Comparison of ENCODE assay signal across 9 cellular contexts in the genomic region with DNA sequence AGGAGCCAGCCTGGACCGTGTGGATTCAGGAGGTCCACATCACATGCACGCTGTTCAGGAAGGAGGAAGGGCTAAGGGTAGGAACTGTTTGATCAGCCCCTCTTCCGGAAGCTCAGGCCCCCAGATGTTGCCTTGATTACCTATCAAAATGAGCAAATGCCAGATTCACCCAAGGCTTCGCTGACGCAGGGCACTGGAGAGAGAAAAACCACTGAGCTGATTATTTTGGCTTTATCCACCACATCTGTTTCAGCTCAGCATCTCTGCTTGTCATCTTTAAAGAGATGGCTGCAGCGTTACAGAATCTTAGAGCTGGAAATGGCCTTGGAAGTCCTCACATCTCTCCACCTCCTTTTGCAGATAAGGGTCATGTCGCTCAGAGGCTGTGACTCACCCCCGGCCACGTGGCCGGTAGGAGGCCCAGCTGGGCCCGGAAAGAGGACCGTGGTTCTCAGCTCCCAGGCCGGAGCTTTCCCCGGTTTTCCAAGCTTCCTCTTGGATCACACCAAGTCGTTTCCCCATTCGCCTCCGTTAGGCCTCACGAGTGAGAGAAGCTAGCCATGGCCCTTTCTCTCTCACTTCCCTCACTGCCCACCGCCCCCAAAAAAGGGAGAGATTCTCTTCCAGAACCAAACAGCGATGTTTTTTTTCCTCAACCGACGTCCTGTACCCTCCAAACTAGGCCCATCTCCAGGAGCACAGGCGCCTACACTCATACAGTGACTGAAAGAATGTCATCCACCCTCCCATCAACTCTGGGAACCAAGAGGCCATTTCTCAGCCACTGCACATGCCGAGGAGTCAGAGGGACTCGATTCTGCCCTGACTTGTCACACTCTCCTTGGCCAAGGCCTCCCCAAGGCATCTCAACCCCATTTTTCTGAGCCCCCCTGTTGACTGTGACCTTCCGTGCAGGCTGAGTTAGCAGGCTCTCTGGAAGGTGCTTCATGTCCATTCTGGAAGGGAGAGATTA. TPM values are rescaled to one million over a fixed set of nuclear protein-coding genes. Genes with fewer than 3 reads are reported as not detected.
A peak's percentile ranks its signal among the peaks of the same experiment; 100 is the strongest.
DNase-seq lines count a peak whose midpoint lies in the region; ATAC-seq and TF ChIP-seq lines count a peak whose summit lies in the region.
"Had no signal": no experiment of that assay in that cellular context is flagged by ENCODE, and none has a peak within 500 bp of the region (broad histone marks: within the 10 kb centered on the region; RNA-seq: fewer than 3 reads in every experiment).

No MANE protein-coding gene starts in this region.

- 55% methylated on average over 23 of the region's 26 CpGs for WGBS in SK-N-SH (ENCODE audit: low lambda C conversion rate)
- 49 to 54% (median 51%) methylated on average over 26 of the region's 26 CpGs for WGBS in psoas muscle, 3 donors

- CTCF ChIA-PET in SK-N-SH (lab: Yijun Ruan, JAX) = interaction anchor here (0.7 to 1.3 kb wide), 3 partner anchors 10 to 79 kb away, joined by 3 to 5 read pairs (median 3); no protein-coding TSS in a partner anchor
- CTCF ChIA-PET in CD4-positive, alpha-beta T cell (lab: Charles Lee) = no interaction called here

- intact Hi-C loops in psoas muscle (cut with DNase I) = no loop called here
- intact Hi-C loops in CD4-positive, alpha-beta T cell (cut with DNase I, micrococcal nuclease) = no loop called here

- H3K4me3 Mint-ChIP-seq in CD4-positive, alpha-beta T cell = no peak overlapping the region
- H3K4me3 Mint-ChIP-seq: naive B cell had no signal

- no peak for TF ChIP-seq RAD21 in SK-N-SH (IDR thresholded peaks at IDR 0.05; ENCODE audit: low read length)

- H2AFZ ChIP-seq in SK-N-SH (ENCODE audit: low read depth) = peak overlapping the region; percentile 62

- no peak overlapping the region for H3K27ac Mint-ChIP-seq in CD4-positive, alpha-beta T cell

- peak in 1 of 4 donors; percentile 48 for ATAC-seq in psoas muscle
- no peak for ATAC-seq in CD4-positive, alpha-beta T cell (ENCODE audit: poor library complexity)

- peak overlapping the region; percentile 43; the same call in 1 of the 2 replicates for H3K4me2 ChIP-seq in SK-N-SH

- H3K27me3 ChIP-seq in SK-N-SH (ENCODE audit: insufficient read depth) (no peaks in the 10 kb centered on the region), psoas muscle (ENCODE audit: insufficient read depth in 3 of 3, low read length in 2 of 3) (peaks cover 0 to 92% (median 14%) of the 10 kb centered on the region in 3 donors)
- H3K27me3 ChIP-seq in CD4-positive, alpha-beta T cell (ENCODE audit: control insufficient read depth, insufficient read depth, low read length) = no peaks in the 10 kb centered on the region

- no peaks in the 10 kb centered on the region for H3K79me2 ChIP-seq in SK-N-SH (ENCODE audit: insufficient read depth)

- peak overlapping the region; percentile 75 to 94 for H3K27ac ChIP-seq in SK-N-SH (ENCODE audit: low read depth in 2 of 2, low read length in 1 of 2)
- H3K27ac ChIP-seq in psoas muscle = peak overlapping the region; percentile 60
- H3K27ac ChIP-seq in CD4-positive, alpha-beta T cell (ENCODE audit: low read depth, low read length) = no peak overlapping the region

- 0 out of 2 replicates have a peak overlapping the region, but pooled peaks have one; percentile 33 for H3K9ac ChIP-seq in SK-N-SH

- H3K4me1 Mint-ChIP-seq in CD4-positive, alpha-beta T cell (ENCODE audit: low read depth) = peaks cover 12% of the 10 kb centered on the region

- H3K4me3 ChIP-seq in SK-N-SH (ENCODE audit: low read depth in 2 of 2, low read length in 1 of 2) (no peak overlapping the region), fibroblast of villous mesenchyme (ENCODE audit: low read depth, low read length) (no peak overlapping the region), psoas muscle (no peak overlapping the region)

- TF ChIP-seq EP300 in SK-N-SH (IDR thresholded peaks at IDR 0.05; ENCODE audit: borderline replicate concordance in 1 of 2, low read depth in 1 of 2, low read length in 1 of 2) = peak in 1 of 2 experiments; percentile 63; a peak in 3 of 4 replicates

- H3K36me3 ChIP-seq in SK-N-SH (replicated peaks in 1 of 2; ENCODE audit: control insufficient read depth in 1 of 2, insufficient read depth in 2 of 2, low read length in 1 of 2) (no peaks in the 10 kb centered on the region), psoas muscle (ENCODE audit: insufficient read depth in 1 of 2, low read depth in 1 of 2) (no peaks in the 10 kb centered on the region)

- TF ChIP-seq CTCF in SK-N-SH (IDR thresholded peaks at IDR 0.05) (no peak), fibroblast of villous mesenchyme (IDR thresholded peaks at IDR 0.05; ENCODE audit: insufficient read depth, low read depth, low read length) (no peak), psoas muscle (IDR thresholded peaks at IDR 0.05) (no peak)
- TF ChIP-seq CTCF in CD4-positive, alpha-beta T cell (IDR thresholded peaks at IDR 0.05) = no peak

- H4K20me1 ChIP-seq in SK-N-SH (ENCODE audit: insufficient read depth) = no peaks in the 10 kb centered on the region

- no peaks in the 10 kb centered on the region for H3K9me2 ChIP-seq in SK-N-SH

- H3K36me3 Mint-ChIP-seq in CD4-positive, alpha-beta T cell (ENCODE audit: low read depth) = no peaks in the 10 kb centered on the region
- H3K36me3 Mint-ChIP-seq: naive B cell had no signal

- DNase-seq in Daoy (ENCODE audit: low read depth) (peak; percentile 94), SK-N-SH (peak; percentile 61), fibroblast of villous mesenchyme (ENCODE audit: low read depth) (peak; percentile 99), psoas muscle (peak; percentile 74), NCI-H2227 treated with DMSO at 0.1 percent for 48 hours (lab: John Stamatoyannopoulos, UW) (no peak), KG1 (lab: John Stamatoyannopoulos, UW) (no peak), NCI-H748 treated with DMSO at 0.1 percent for 48 hours (lab: John Stamatoyannopoulos, UW) (no peak)
- no peak for DNase-seq in CD4-positive, alpha-beta T cell
- DNase-seq: naive B cell had no signal

- no peaks in the 10 kb centered on the region for H3K27me3 Mint-ChIP-seq in CD4-positive, alpha-beta T cell

- H3K9me3 ChIP-seq in SK-N-SH (no peaks in the 10 kb centered on the region), psoas muscle (no peaks in the 10 kb centered on the region)
- H3K9me3 ChIP-seq in CD4-positive, alpha-beta T cell (ENCODE audit: control insufficient read depth, low read length) = no peaks in the 10 kb centered on the region

- H3K9me3 Mint-ChIP-seq in CD4-positive, alpha-beta T cell = no peaks in the 10 kb centered on the region

- H3F3A ChIP-seq in SK-N-SH (replicated peaks; ENCODE audit: insufficient read depth) = peaks cover 50% of the 10 kb centered on the region

- H3K4me1 ChIP-seq in SK-N-SH (ENCODE audit: control insufficient read depth in 1 of 2, insufficient read depth in 2 of 2, low read depth in 1 of 2, low read length in 1 of 2) (peaks cover 42 to 67% of the 10 kb centered on the region in 2 experiments), psoas muscle (no peaks in the 10 kb centered on the region)

- POLR2A ChIA-PET in SK-N-SH (lab: Yijun Ruan, JAX) = interaction anchor here (0.6 kb wide), 1 partner anchor 184 kb away, joined by 3 read pairs; no protein-coding TSS in a partner anchor
- POLR2A ChIA-PET in CD4-positive, alpha-beta T cell (lab: Charles Lee) = interaction anchor here (1.2 kb wide), 1 partner anchor 326 kb away, joined by 3 read pairs; a partner anchor contains a TSS

TF ChIP-seq in SK-N-SH, 30 proteins besides CTCF, POLR2A, EP300 and RAD21 (continues in another document):
- TF ChIP-seq, protein P1, sequence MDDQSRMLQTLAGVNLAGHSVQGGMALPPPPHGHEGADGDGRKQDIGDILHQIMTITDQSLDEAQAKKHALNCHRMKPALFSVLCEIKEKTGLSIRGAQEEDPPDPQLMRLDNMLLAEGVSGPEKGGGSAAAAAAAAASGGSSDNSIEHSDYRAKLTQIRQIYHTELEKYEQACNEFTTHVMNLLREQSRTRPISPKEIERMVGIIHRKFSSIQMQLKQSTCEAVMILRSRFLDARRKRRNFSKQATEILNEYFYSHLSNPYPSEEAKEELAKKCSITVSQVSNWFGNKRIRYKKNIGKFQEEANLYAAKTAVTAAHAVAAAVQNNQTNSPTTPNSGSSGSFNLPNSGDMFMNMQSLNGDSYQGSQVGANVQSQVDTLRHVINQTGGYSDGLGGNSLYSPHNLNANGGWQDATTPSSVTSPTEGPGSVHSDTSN (IDR thresholded peaks at IDR 0.05) = peak; percentile 78
- TF ChIP-seq POLR2AphosphoS5 (IDR thresholded peaks at IDR 0.05; ENCODE audit: low read depth, low read length) = peak; percentile 39; the same call in 1 of the 2 replicates
- TF ChIP-seq GABPA (IDR thresholded peaks at IDR 0.05; ENCODE audit: low read depth) = 0 out of 2 replicates have a peak, but pooled peaks have one; percentile 16
- TF ChIP-seq, protein P2, sequence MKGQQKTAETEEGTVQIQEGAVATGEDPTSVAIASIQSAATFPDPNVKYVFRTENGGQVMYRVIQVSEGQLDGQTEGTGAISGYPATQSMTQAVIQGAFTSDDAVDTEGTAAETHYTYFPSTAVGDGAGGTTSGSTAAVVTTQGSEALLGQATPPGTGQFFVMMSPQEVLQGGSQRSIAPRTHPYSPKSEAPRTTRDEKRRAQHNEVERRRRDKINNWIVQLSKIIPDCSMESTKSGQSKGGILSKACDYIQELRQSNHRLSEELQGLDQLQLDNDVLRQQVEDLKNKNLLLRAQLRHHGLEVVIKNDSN (IDR thresholded peaks at IDR 0.05; ENCODE audit: borderline replicate concordance, low read depth) = peak; percentile 86
- TF ChIP-seq RXRA (IDR thresholded peaks at IDR 0.05; ENCODE audit: borderline replicate concordance, low read depth) = peak; percentile 71; the same call in 1 of the 2 replicates
- peak; percentile 47; the same call in 1 of the 2 replicates for TF ChIP-seq RCOR1 (IDR thresholded peaks at IDR 0.05; ENCODE audit: low read length)
- TF ChIP-seq TEAD4 (IDR thresholded peaks at IDR 0.05; ENCODE audit: borderline replicate concordance, insufficient read depth) = peak; percentile 41; the same call in 1 of the 2 replicates

RNA-seq across cellular contexts. Expression of a gene that starts 37.6 kb away (rescaled TPM):
- 33.3 and 35.2 TPM in 2 replicates for total RNA-seq in Daoy (2014; rRNA removed; shearing (Covaris generic))
- polyA plus RNA-seq in SK-N-SH (2012; rRNA removed) (24.6 and 36.5 TPM in 2 replicates), psoas muscle (10 to 100 TPM in 1 of 3 donors, under 1 TPM in 2; 0.10 to 21.4 (median 0.14) TPM)
- polyA plus RNA-seq in SK-N-SH (2012; cell fraction: cytosol; rRNA removed) = 3.6 and 4.4 TPM in 2 replicates
- 95.4 and 196 TPM in 2 replicates for polyA plus RNA-seq in SK-N-SH (2012; cell fraction: nucleus; rRNA removed)
- total RNA-seq in fibroblast of villous mesenchyme (7.4 and 7.8 TPM in 2 replicates), psoas muscle (under 1 TPM in 3 of 4 donors, not detected in 1; 0.27 to 0.54 (median 0.38) TPM)
- total RNA-seq in CD4-positive, alpha-beta T cell = under 1 TPM; 0.17 to 0.30 TPM

RNA-seq across cellular contexts. Expression of a gene that starts 57.7 kb away (rescaled TPM):
- 0.06 TPM in 1 of 2 replicates, not detected in the other for total RNA-seq in Daoy (2014; rRNA removed; shearing (Covaris generic))
- polyA plus RNA-seq in SK-N-SH (2012; rRNA removed) (not detected in 2 replicates), psoas muscle (under 1 TPM in 2 of 3 donors, not detected in 1; 0.08 TPM)
- polyA plus RNA-seq in SK-N-SH (2012; cell fraction: cytosol; rRNA removed) = not detected in 2 replicates
- 0.02 and 0.12 TPM in 2 replicates for polyA plus RNA-seq in SK-N-SH (2012; cell fraction: nucleus; rRNA removed)
- total RNA-seq in fibroblast of villous mesenchyme (0.43 TPM in 1 of 2 replicates, not detected in the other), psoas muscle (under 1 TPM in 2 of 4 donors, not detected in 2; 0.38 to 0.39 TPM)
- total RNA-seq in CD4-positive, alpha-beta T cell = 10 to 100 TPM; 13.9 to 16.7 TPM

Comparison
In these comparisons a context has a peak if more than half of its experiments do, and no peak if none do; other contexts are left out.
1. DNase-seq: peak in Daoy (single experiment), SK-N-SH (single experiment), fibroblast of villous mesenchyme (single experiment) and psoas muscle (2 of 2); none in CD4-positive, alpha-beta T cell (0 of 10), NCI-H2227 treated with DMSO at 0.1 percent for 48 hours (single experiment), KG1 (single experiment) and NCI-H748 treated with DMSO at 0.1 percent for 48 hours (single experiment).
2. RNA of a gene that starts 57.7 kb away (total RNA-seq): 13.9 to 16.7 TPM in CD4-positive, alpha-beta T cell; 0.43 TPM in fibroblast of villous mesenchyme, 0.38 to 0.39 TPM in psoas muscle and 0.06 TPM in Daoy; every median in the first group is over 10 times any median in the second.